ENCODE assay signal across 9 cellular contexts in genomic region chr1:205343431-205344009, GRCh38. TPM values are rescaled to one million over a fixed set of nuclear protein-coding genes. Genes with fewer than 3 reads are reported as not detected.
DNase-seq lines count a peak whose midpoint lies in the region; ATAC-seq and TF ChIP-seq lines count a peak whose summit lies in the region.
"Had no signal": no experiment of that assay in that cellular context is flagged by ENCODE, and none has a peak within 500 bp of the region (broad histone marks: within the 10 kb centered on the region; RNA-seq: fewer than 3 reads in every experiment).

No MANE protein-coding gene starts in this region.

- no peak overlapping the region for H3K4me3 Mint-ChIP-seq in activated T-cell treated with anti-CD3 and anti-CD28 coated beads, Interleukin-2, amount 50 U/mL, for 24 hours

- H3F3A ChIP-seq in smooth muscle cell (ENCODE audit: low read depth), result no peaks in the 10 kb centered on the region

- peaks cover 10% of the 10 kb centered on the region for H3K4me1 Mint-ChIP-seq in activated T-cell treated with anti-CD3 and anti-CD28 coated beads, Interleukin-2, amount 50 U/mL, for 24 hours (ENCODE audit: low read depth)

- ATAC-seq in HG03432 (IDR thresholded peaks at IDR 0.05; ENCODE audit: unreplicated experiment), result no peak
- ATAC-seq in GM21717 (IDR thresholded peaks at IDR 0.05; ENCODE audit: unreplicated experiment), result no peak

- 8% methylated on average over 45 of the region's 57 CpGs for WGBS in smooth muscle cell (ENCODE audit: low lambda C conversion rate)

- H3K9me3 ChIP-seq in iPS-15b (ENCODE audit: control insufficient read depth, insufficient read depth, low read length) (no peaks in the 10 kb centered on the region), smooth muscle cell (replicated peaks; ENCODE audit: low read depth) (no peaks in the 10 kb centered on the region)

- no peak overlapping the region for H3K9ac ChIP-seq in iPS-15b (ENCODE audit: low read depth, low read length)
- no peak overlapping the region for H3K9ac ChIP-seq in smooth muscle cell (ENCODE audit: low read depth)

- H3K4me3 ChIP-seq in iPS-15b (ENCODE audit: low read depth, low read length) (peak overlapping the region; percentile 67), smooth muscle cell (peak overlapping the region; percentile 53)

- no peak overlapping the region for H3K27ac Mint-ChIP-seq in activated T-cell treated with anti-CD3 and anti-CD28 coated beads, Interleukin-2, amount 50 U/mL, for 24 hours

- H3K27ac ChIP-seq in smooth muscle cell (ENCODE audit: low read depth), result no peak overlapping the region

- H3K4me2 ChIP-seq in smooth muscle cell, result peak overlapping the region; percentile 88

- H3K79me2 ChIP-seq in smooth muscle cell (ENCODE audit: low read depth), result no peaks in the 10 kb centered on the region

- peaks cover 7% of the 10 kb centered on the region for H3K4me1 ChIP-seq in iPS-15b (ENCODE audit: control insufficient read depth, insufficient read depth, low read length)
- H3K4me1 ChIP-seq in smooth muscle cell (ENCODE audit: low read depth), result peaks cover 18% of the 10 kb centered on the region

- no peaks in the 10 kb centered on the region for H3K36me3 Mint-ChIP-seq in activated T-cell treated with anti-CD3 and anti-CD28 coated beads, Interleukin-2, amount 50 U/mL, for 24 hours (ENCODE audit: low read depth)

- H3K27me3 Mint-ChIP-seq in activated T-cell treated with anti-CD3 and anti-CD28 coated beads, Interleukin-2, amount 50 U/mL, for 24 hours, result peaks cover 56% of the 10 kb centered on the region

- peak; percentile 18 for TF ChIP-seq CTCF in smooth muscle cell (IDR thresholded peaks at IDR 0.05; ENCODE audit: borderline replicate concordance, insufficient read depth, poor library complexity, severe bottlenecking)

- DNase-seq in NCI-H146 (lab: John Stamatoyannopoulos, UW) (peak; percentile 58), NCI-H146 treated with DMSO at 0.1 percent for 48 hours (lab: John Stamatoyannopoulos, UW; ENCODE audit: unreplicated experiment) (no peak), smooth muscle cell (lab: John Stamatoyannopoulos, UW; ENCODE audit: unreplicated experiment) (no peak), SIG-M5 (lab: John Stamatoyannopoulos, UW) (no peak)
- peak; percentile 42 for DNase-seq in activated T-cell treated with anti-CD3 and anti-CD28 coated beads, Interleukin-2, amount 50 U/mL, for 24 hours

- no peaks in the 10 kb centered on the region for H3K36me3 ChIP-seq in iPS-15b (ENCODE audit: control insufficient read depth, insufficient read depth, low read length)
- H3K36me3 ChIP-seq in smooth muscle cell (ENCODE audit: low read depth), result no peaks in the 10 kb centered on the region

- H3K27me3 ChIP-seq in iPS-15b (ENCODE audit: control insufficient read depth, insufficient read depth, low read length) (peaks cover 47% of the 10 kb centered on the region), smooth muscle cell (ENCODE audit: low read depth) (peaks cover 32% of the 10 kb centered on the region)

- H2AFZ ChIP-seq in smooth muscle cell (ENCODE audit: low read depth), result peak overlapping the region; percentile 41

- H4K20me1 ChIP-seq in smooth muscle cell (ENCODE audit: low read depth), result no peaks in the 10 kb centered on the region

- no peaks in the 10 kb centered on the region for H3K9me3 Mint-ChIP-seq in activated T-cell treated with anti-CD3 and anti-CD28 coated beads, Interleukin-2, amount 50 U/mL, for 24 hours

RNA-seq across cellular contexts. Expression of gene KLHDC8A, which starts 13.2 kb away (rescaled TPM):
- total RNA-seq in smooth muscle cell, result 0.54 TPM in 1 of 2 replicates, not detected in the other
- polyA plus RNA-seq in smooth muscle cell, result 0.33 and 0.84 TPM in 2 replicates
- total RNA-seq: RPMI7951 had no signal

RNA-seq across cellular contexts. Expression of gene NUAK2, which starts 22.0 kb away (rescaled TPM):
- 6.6 and 11.3 TPM in 2 replicates for total RNA-seq in smooth muscle cell
- polyA plus RNA-seq in smooth muscle cell, result 15.8 and 16.8 TPM in 2 replicates

Comparison
In these comparisons a context has a peak if more than half of its experiments do, and no peak if none do; other contexts are left out.
1. DNase-seq: peak in NCI-H146 (single experiment) and activated T-cell treated with anti-CD3 and anti-CD28 coated beads, Interleukin-2, amount 50 U/mL, for 24 hours (single experiment); none in NCI-H146 treated with DMSO at 0.1 percent for 48 hours (single experiment), smooth muscle cell (single experiment) and SIG-M5 (single experiment).